In the genomic region with DNA sequence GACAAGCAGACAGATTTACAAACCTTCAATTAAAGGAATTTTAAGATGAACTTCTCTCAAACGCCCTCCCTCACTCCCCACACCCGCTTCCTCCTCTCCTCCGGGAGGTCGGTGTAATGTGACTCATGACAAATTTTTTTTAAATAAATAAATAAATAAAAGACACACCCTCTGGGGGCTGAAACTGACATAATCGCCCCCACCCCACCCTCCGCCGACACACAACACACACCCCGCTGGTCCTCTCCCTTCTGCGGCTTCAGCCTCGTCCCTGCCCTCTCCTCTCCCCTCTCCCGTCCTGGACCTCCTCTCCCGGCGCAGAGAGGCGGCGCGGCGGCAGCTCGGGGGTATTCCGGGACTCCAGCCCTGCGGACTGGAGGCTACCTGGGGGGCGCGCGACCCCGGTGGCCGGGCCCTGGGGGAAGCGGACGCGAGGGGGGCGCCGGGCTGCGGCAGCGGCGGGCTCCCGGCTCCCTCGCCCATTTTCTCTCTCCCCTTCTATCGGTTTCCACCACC, we compare ENCODE assay signal across 8 cellular contexts. TPM values are rescaled to one million over a fixed set of nuclear protein-coding genes. Genes with fewer than 3 reads are reported as not detected.
DNase-seq lines count a peak whose midpoint lies in the region; ATAC-seq and TF ChIP-seq lines count a peak whose summit lies in the region.

No MANE protein-coding gene starts in this region.

- H3K4me3 ChIP-seq in thoracic aorta: peak overlapping the region; percentile 96

- H3K4me1 Mint-ChIP-seq in activated naive CD4-positive, alpha-beta T cell treated with anti-CD3 and anti-CD28 coated beads, Interleukin-2, amount 10 ng/mL, durations not matched to agents 7 days and 5 days: peaks cover 41% of the 10 kb centered on the region
- H3K4me1 Mint-ChIP-seq in osteocyte (ENCODE audit: unreplicated experiment): peaks cover 21% of the 10 kb centered on the region

- no peaks in the 10 kb centered on the region for H3K27me3 ChIP-seq in thoracic aorta (replicated peaks; ENCODE audit: insufficient read depth)

- CTCF ChIA-PET in RWPE1 (lab: Yijun Ruan, JAX): interaction anchor here (1.1 kb wide), 2 partner anchors 15 to 134 kb away, joined by 3 to 5 read pairs; no protein-coding TSS in a partner anchor
- CTCF ChIA-PET in activated naive CD4-positive, alpha-beta T cell treated with anti-CD3 and anti-CD28 coated beads, Interleukin-2, amount 10 ng/mL, durations not matched to agents 7 days and 5 days (lab: Charles Lee): interaction anchor here (2.0 to 3.0 kb wide), 2 partner anchors 79 to 134 kb away, joined by 4 to 26 read pairs; no protein-coding TSS in a partner anchor

- TF ChIP-seq CTCF in RWPE1 (conservative IDR thresholded peaks at IDR 0.05; ENCODE audit: low read depth) (no peak), osteocyte (IDR thresholded peaks at IDR 0.05) (no peak), thoracic aorta (IDR thresholded peaks at IDR 0.05) (no peak)

- H3K27ac ChIP-seq in RWPE1 (peak overlapping the region; percentile 98), thoracic aorta (peak overlapping the region; percentile 95 to 99)

- peak overlapping the region; percentile 98 for H3K4me3 Mint-ChIP-seq in activated naive CD4-positive, alpha-beta T cell treated with anti-CD3 and anti-CD28 coated beads, Interleukin-2, amount 10 ng/mL, durations not matched to agents 7 days and 5 days
- peak overlapping the region; percentile 99 for H3K4me3 Mint-ChIP-seq in osteocyte (ENCODE audit: unreplicated experiment)

- H3K36me3 Mint-ChIP-seq in activated naive CD4-positive, alpha-beta T cell treated with anti-CD3 and anti-CD28 coated beads, Interleukin-2, amount 10 ng/mL, durations not matched to agents 7 days and 5 days: peaks cover 12% of the 10 kb centered on the region
- H3K36me3 Mint-ChIP-seq in osteocyte (ENCODE audit: unreplicated experiment): no peaks in the 10 kb centered on the region

- DNase-seq in A172 (ENCODE audit: low spot score): peak; percentile 71
- DNase-seq in RWPE1 (ENCODE audit: low spot score): peak; percentile 75
- DNase-seq in activated naive CD4-positive, alpha-beta T cell treated with anti-CD3 and anti-CD28 coated beads, Interleukin-2, amount 10 ng/mL, durations not matched to agents 7 days and 5 days: peak; percentile 65
- DNase-seq in glomerular visceral epithelial cell (ENCODE audit: extremely low spot score): peak; percentile 86
- DNase-seq in osteocyte (ENCODE audit: extremely low spot score, unreplicated experiment): peak; percentile 88
- peak; percentile 21 for DNase-seq in thoracic aorta (ENCODE audit: low spot score)

- H3K27me3 Mint-ChIP-seq in activated naive CD4-positive, alpha-beta T cell treated with anti-CD3 and anti-CD28 coated beads, Interleukin-2, amount 10 ng/mL, durations not matched to agents 7 days and 5 days: peaks cover 24% of the 10 kb centered on the region
- peaks cover 6% of the 10 kb centered on the region for H3K27me3 Mint-ChIP-seq in osteocyte (ENCODE audit: unreplicated experiment)

- peaks cover 26 to 32% of the 10 kb centered on the region in 2 donors for H3K4me1 ChIP-seq in thoracic aorta (ENCODE audit: control insufficient read depth in 1 of 2, low read depth in 2 of 2)

- ATAC-seq in GM18517 (IDR thresholded peaks at IDR 0.05; ENCODE audit: unreplicated experiment) (peak; percentile 8), HG03159 (IDR thresholded peaks at IDR 0.05; ENCODE audit: unreplicated experiment) (peak; percentile 10), thoracic aorta (ENCODE audit: insufficient number of reproducible peaks, low FRiP score, low read depth) (peak; percentile 78)

- H3K36me3 ChIP-seq in thoracic aorta: no peaks in the 10 kb centered on the region

- POLR2A ChIA-PET in RWPE1 (lab: Yijun Ruan, JAX; ENCODE audit: low non-redundant PET): no interaction called here

- no peaks in the 10 kb centered on the region for H3K9me3 Mint-ChIP-seq in activated naive CD4-positive, alpha-beta T cell treated with anti-CD3 and anti-CD28 coated beads, Interleukin-2, amount 10 ng/mL, durations not matched to agents 7 days and 5 days
- no peaks in the 10 kb centered on the region for H3K9me3 Mint-ChIP-seq in osteocyte (ENCODE audit: unreplicated experiment)

- peak overlapping the region; percentile 100 for H3K27ac Mint-ChIP-seq in activated naive CD4-positive, alpha-beta T cell treated with anti-CD3 and anti-CD28 coated beads, Interleukin-2, amount 10 ng/mL, durations not matched to agents 7 days and 5 days
- H3K27ac Mint-ChIP-seq in osteocyte (ENCODE audit: unreplicated experiment): peak overlapping the region; percentile 99

- H3K9me3 ChIP-seq in thoracic aorta: no peaks in the 10 kb centered on the region

RNA-seq across cellular contexts. Expression of gene ABI1, which starts 0.7 kb away (rescaled TPM):
- total RNA-seq in A172 (2014; rRNA removed; shearing (Covaris generic)): 53.6 and 54.6 TPM in 2 replicates
- 62.2 and 64.1 TPM in 2 replicates for total RNA-seq in osteocyte
- total RNA-seq in thoracic aorta: 10 to 100 TPM; 43.3 to 50.5 TPM

Comparison
In these comparisons a context has a peak if more than half of its experiments do, and no peak if none do; other contexts are left out.
1. Peak in every context shown above with its lines: DNase-seq, ATAC-seq, H3K4me3 ChIP-seq and H3K27ac ChIP-seq.
2. DNase-seq: peak in every context shown above with its lines; median percentile 88 in osteocyte; 86 in glomerular visceral epithelial cell; 75 in RWPE1; 71 in A172; 65 in activated naive CD4-positive, alpha-beta T cell treated with anti-CD3 and anti-CD28 coated beads, Interleukin-2, amount 10 ng/mL, durations not matched to agents 7 days and 5 days; 21 in thoracic aorta.
3. ATAC-seq: peak in every context shown above with its lines; median percentile 78 in thoracic aorta; 10 in HG03159; 8 in GM18517.